23 cellular contexts compared by ENCODE assay signal in genomic region chr20:3576363-3576762, GRCh38.
A peak's percentile ranks its signal among the peaks of the same experiment; 100 is the strongest.
DNase-seq lines count a peak whose midpoint lies in the region; ATAC-seq, FAIRE-seq and TF ChIP-seq lines count a peak whose summit lies in the region.
"Had no signal": no experiment of that assay in that cellular context is flagged by ENCODE, and none has a peak within 500 bp of the region (broad histone marks: within the 10 kb centered on the region; RNA-seq: fewer than 3 reads in every experiment).

No MANE protein-coding gene starts in this region.

- no peak for ATAC-seq in activated CD4-positive, alpha-beta T cell treated with anti-CD3 and anti-CD28 coated beads for 36 hours
- ATAC-seq in A549, result no peak
- ATAC-seq in stimulated activated effector memory CD8-positive, alpha-beta T cell treated with anti-CD3 and anti-CD28 coated beads, Interleukin-12 subunit alpha, Interleukin-12 subunit beta, amount 100 ng/mL, for 72 hours, result no peak

- FAIRE-seq in A549 (lab: Jason Lieb, UNC), result peak; percentile 7
- FAIRE-seq: GM12891 had no signal

- CTCF ChIA-PET in activated CD4-positive, alpha-beta T cell treated with anti-CD3 and anti-CD28 coated beads for 36 hours (lab: Charles Lee), result interaction anchor here (1.2 kb wide), 1 partner anchor 9 kb away, joined by 4 read pairs; no protein-coding TSS in a partner anchor
- CTCF ChIA-PET in A549 (lab: Yijun Ruan, JAX), result interaction anchor here (0.6 to 6.2 kb wide), 6 partner anchors 13 to 134 kb away, joined by 3 to 36 read pairs (median 4); no protein-coding TSS in a partner anchor

- H3K4me1 Mint-ChIP-seq in activated CD4-positive, alpha-beta T cell treated with anti-CD3 and anti-CD28 coated beads, Interleukin-2, amount 10 ng/mL, durations not matched to agents 24 days and 14 days, result no peaks in the 10 kb centered on the region
- H3K4me1 Mint-ChIP-seq in activated CD4-positive, alpha-beta T cell treated with anti-CD3 and anti-CD28 coated beads for 36 hours, result peaks cover 3% of the 10 kb centered on the region
- H3K4me1 Mint-ChIP-seq in stimulated activated effector memory CD8-positive, alpha-beta T cell treated with anti-CD3 and anti-CD28 coated beads, Interleukin-12 subunit alpha, Interleukin-12 subunit beta, amount 100 ng/mL, for 72 hours, result no peaks in the 10 kb centered on the region
- H3K4me1 Mint-ChIP-seq: CD14-positive monocyte; CD4-positive, alpha-beta memory T cell; CD8-positive, alpha-beta memory T cell had no signal

- no peak overlapping the region for H3K4me3 ChIP-seq in A549
- H3K4me3 ChIP-seq: BLaER1 had no signal

- no peak overlapping the region for H3K4me3 Mint-ChIP-seq in activated CD4-positive, alpha-beta T cell treated with anti-CD3 and anti-CD28 coated beads, Interleukin-2, amount 10 ng/mL, durations not matched to agents 24 days and 14 days
- H3K4me3 Mint-ChIP-seq in activated CD4-positive, alpha-beta T cell treated with anti-CD3 and anti-CD28 coated beads for 36 hours, result no peak overlapping the region
- H3K4me3 Mint-ChIP-seq in stimulated activated effector memory CD8-positive, alpha-beta T cell treated with anti-CD3 and anti-CD28 coated beads, Interleukin-12 subunit alpha, Interleukin-12 subunit beta, amount 100 ng/mL, for 72 hours, result no peak overlapping the region
- H3K4me3 Mint-ChIP-seq: CD14-positive monocyte; CD4-positive, alpha-beta memory T cell; CD4-positive, CD25-positive, alpha-beta regulatory T cell; CD8-positive, alpha-beta memory T cell had no signal

- H3K4me1 ChIP-seq in A549, result no peaks in the 10 kb centered on the region
- H3K4me1 ChIP-seq: BE2C, BLaER1 had no signal

- no peak for TF ChIP-seq POLR2A in A549 (IDR thresholded peaks at IDR 0.05; ENCODE audit: low read length)

- POLR2A ChIA-PET in activated CD4-positive, alpha-beta T cell treated with anti-CD3 and anti-CD28 coated beads for 36 hours (lab: Charles Lee), result no interaction called here
- POLR2A ChIA-PET in A549 (lab: Yijun Ruan, JAX), result interaction anchor here (0.8 kb wide), 1 partner anchor 71 kb away, joined by 4 read pairs; no protein-coding TSS in a partner anchor

- no peaks in the 10 kb centered on the region for H3K9me3 Mint-ChIP-seq in activated CD4-positive, alpha-beta T cell treated with anti-CD3 and anti-CD28 coated beads, Interleukin-2, amount 10 ng/mL, durations not matched to agents 24 days and 14 days
- H3K9me3 Mint-ChIP-seq in activated CD4-positive, alpha-beta T cell treated with anti-CD3 and anti-CD28 coated beads for 36 hours (ENCODE audit: low read depth), result no peaks in the 10 kb centered on the region
- H3K9me3 Mint-ChIP-seq in stimulated activated effector memory CD8-positive, alpha-beta T cell treated with anti-CD3 and anti-CD28 coated beads, Interleukin-12 subunit alpha, Interleukin-12 subunit beta, amount 100 ng/mL, for 72 hours, result no peaks in the 10 kb centered on the region
- H3K9me3 Mint-ChIP-seq: CD14-positive monocyte; CD4-positive, alpha-beta memory T cell; CD4-positive, CD25-positive, alpha-beta regulatory T cell; CD8-positive, alpha-beta memory T cell had no signal

- peak; percentile 0 for DNase-seq in activated CD4-positive, alpha-beta T cell treated with anti-CD3 and anti-CD28 coated beads, Interleukin-2, amount 10 ng/mL, durations not matched to agents 24 days and 14 days
- no peak for DNase-seq in activated CD4-positive, alpha-beta T cell treated with anti-CD3 and anti-CD28 coated beads for 36 hours
- DNase-seq in A549 (ENCODE audit: low read depth in 1 of 2, low spot score in 1 of 2), result no peak
- no peak for DNase-seq in stimulated activated effector memory CD8-positive, alpha-beta T cell treated with anti-CD3 and anti-CD28 coated beads, Interleukin-12 subunit alpha, Interleukin-12 subunit beta, amount 100 ng/mL, for 72 hours (ENCODE audit: low spot score in 2 of 2)
- no peak for DNase-seq in GDM1 (lab: John Stamatoyannopoulos, UW)
- DNase-seq: ACHN; BE2C; C1 segment of cervical spinal cord; CD4-positive, alpha-beta memory T cell; CD4-positive, CD25-positive, alpha-beta regulatory T cell; CD8-positive, alpha-beta memory T cell; COR-L47; DMS 273 treated with DMSO at 0.1 percent for 48 hours; DMS153; DMS53; DMS79; DND-41; EL; GF-D8 had no signal

- no peak overlapping the region for H3K27ac Mint-ChIP-seq in activated CD4-positive, alpha-beta T cell treated with anti-CD3 and anti-CD28 coated beads, Interleukin-2, amount 10 ng/mL, durations not matched to agents 24 days and 14 days
- no peak overlapping the region for H3K27ac Mint-ChIP-seq in activated CD4-positive, alpha-beta T cell treated with anti-CD3 and anti-CD28 coated beads for 36 hours
- H3K27ac Mint-ChIP-seq in stimulated activated effector memory CD8-positive, alpha-beta T cell treated with anti-CD3 and anti-CD28 coated beads, Interleukin-12 subunit alpha, Interleukin-12 subunit beta, amount 100 ng/mL, for 72 hours, result peak overlapping the region; percentile 11
- H3K27ac Mint-ChIP-seq: CD4-positive, alpha-beta memory T cell; CD4-positive, CD25-positive, alpha-beta regulatory T cell; CD8-positive, alpha-beta memory T cell had no signal

- no peak for TF ChIP-seq RAD21 in A549 (conservative IDR thresholded peaks at IDR 0.05 in 1 of 2, IDR thresholded peaks at IDR 0.05 in 1 of 2)

- H3K4me2 ChIP-seq in A549, result no peak overlapping the region
- H3K4me2 ChIP-seq: BLaER1 had no signal

- TF ChIP-seq CTCF in A549 (IDR thresholded peaks at IDR 0.05), result no peak

- no peak overlapping the region for H3K27ac ChIP-seq in A549
- H3K27ac ChIP-seq: 22Rv1, BLaER1 had no signal

- intact Hi-C loops in activated CD4-positive, alpha-beta T cell treated with anti-CD3 and anti-CD28 coated beads, Interleukin-2, amount 10 ng/mL, durations not matched to agents 24 days and 14 days (cut with micrococcal nuclease), result no loop called here
- intact Hi-C loops in activated CD4-positive, alpha-beta T cell treated with anti-CD3 and anti-CD28 coated beads for 36 hours (cut with DNase I, micrococcal nuclease), result no loop called here

- no peak for TF ChIP-seq EP300 in A549 (IDR thresholded peaks at IDR 0.05)

- no peaks in the 10 kb centered on the region for H3K27me3 Mint-ChIP-seq in activated CD4-positive, alpha-beta T cell treated with anti-CD3 and anti-CD28 coated beads, Interleukin-2, amount 10 ng/mL, durations not matched to agents 24 days and 14 days
- H3K27me3 Mint-ChIP-seq in activated CD4-positive, alpha-beta T cell treated with anti-CD3 and anti-CD28 coated beads for 36 hours, result no peaks in the 10 kb centered on the region
- H3K27me3 Mint-ChIP-seq: CD4-positive, alpha-beta memory T cell; CD4-positive, CD25-positive, alpha-beta regulatory T cell; CD8-positive, alpha-beta memory T cell had no signal

- H3K36me3 Mint-ChIP-seq in activated CD4-positive, alpha-beta T cell treated with anti-CD3 and anti-CD28 coated beads, Interleukin-2, amount 10 ng/mL, durations not matched to agents 24 days and 14 days (ENCODE audit: low read depth), result peaks cover 9% of the 10 kb centered on the region
- H3K36me3 Mint-ChIP-seq in activated CD4-positive, alpha-beta T cell treated with anti-CD3 and anti-CD28 coated beads for 36 hours (ENCODE audit: low read depth), result peaks cover 22% of the 10 kb centered on the region
- peaks cover 50% of the 10 kb centered on the region for H3K36me3 Mint-ChIP-seq in stimulated activated effector memory CD8-positive, alpha-beta T cell treated with anti-CD3 and anti-CD28 coated beads, Interleukin-12 subunit alpha, Interleukin-12 subunit beta, amount 100 ng/mL, for 72 hours

- H3K9me3 ChIP-seq in A549, result no peaks in the 10 kb centered on the region
- H3K9me3 ChIP-seq: BE2C, BLaER1 had no signal

TF ChIP-seq in A549, 52 proteins besides CTCF, POLR2A, EP300 and RAD21:
- TF ChIP-seq, protein P1, sequence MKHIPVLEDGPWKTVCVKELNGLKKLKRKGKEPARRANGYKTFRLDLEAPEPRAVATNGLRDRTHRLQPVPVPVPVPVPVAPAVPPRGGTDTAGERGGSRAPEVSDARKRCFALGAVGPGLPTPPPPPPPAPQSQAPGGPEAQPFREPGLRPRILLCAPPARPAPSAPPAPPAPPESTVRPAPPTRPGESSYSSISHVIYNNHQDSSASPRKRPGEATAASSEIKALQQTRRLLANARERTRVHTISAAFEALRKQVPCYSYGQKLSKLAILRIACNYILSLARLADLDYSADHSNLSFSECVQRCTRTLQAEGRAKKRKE (CRISPR knock-in tag; IDR thresholded peaks at IDR 0.05; ENCODE audit: low read depth), result no peak
- TF ChIP-seq ZSCAN20 (CRISPR knock-in tag; IDR thresholded peaks at IDR 0.05) (no peak), BHLHE40 (IDR thresholded peaks at IDR 0.05; ENCODE audit: low read depth, low read length) (no peak), TFCP2L1 (CRISPR knock-in tag; IDR thresholded peaks at IDR 0.05) (no peak), JUN (IDR thresholded peaks at IDR 0.05) (no peak)
- TF ChIP-seq, protein P2, sequence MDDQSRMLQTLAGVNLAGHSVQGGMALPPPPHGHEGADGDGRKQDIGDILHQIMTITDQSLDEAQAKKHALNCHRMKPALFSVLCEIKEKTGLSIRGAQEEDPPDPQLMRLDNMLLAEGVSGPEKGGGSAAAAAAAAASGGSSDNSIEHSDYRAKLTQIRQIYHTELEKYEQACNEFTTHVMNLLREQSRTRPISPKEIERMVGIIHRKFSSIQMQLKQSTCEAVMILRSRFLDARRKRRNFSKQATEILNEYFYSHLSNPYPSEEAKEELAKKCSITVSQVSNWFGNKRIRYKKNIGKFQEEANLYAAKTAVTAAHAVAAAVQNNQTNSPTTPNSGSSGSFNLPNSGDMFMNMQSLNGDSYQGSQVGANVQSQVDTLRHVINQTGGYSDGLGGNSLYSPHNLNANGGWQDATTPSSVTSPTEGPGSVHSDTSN (IDR thresholded peaks at IDR 0.05), result no peak
